Comparison of ENCODE assay signal across 12 cellular contexts in genomic region chrX:47648376-47648775, GRCh38. TPM values are rescaled to one million over a fixed set of nuclear protein-coding genes. Genes with fewer than 3 reads are reported as not detected.
A peak's percentile ranks its signal among the peaks of the same experiment; 100 is the strongest.
DNase-seq lines count a peak whose midpoint lies in the region; ATAC-seq, FAIRE-seq and TF ChIP-seq lines count a peak whose summit lies in the region.
"Had no signal": no experiment of that assay in that cellular context is flagged by ENCODE, and none has a peak within 500 bp of the region (broad histone marks: within the 10 kb centered on the region; RNA-seq: fewer than 3 reads in every experiment).

No MANE protein-coding gene starts in this region.

- H3K27ac Mint-ChIP-seq in activated T-cell treated with anti-CD3 and anti-CD28 coated beads, Interleukin-2, amount 50 U/mL, for 24 hours: peak overlapping the region; percentile 63
- H3K27ac Mint-ChIP-seq in effector memory CD8-positive, alpha-beta T cell: peak overlapping the region in 1 of 2 donors; percentile 78

- no peak for TF ChIP-seq CTCF in SU-DHL-6 (IDR thresholded peaks at IDR 0.05; ENCODE audit: insufficient read depth, low read length, poor library complexity, severe bottlenecking)
- no peak for TF ChIP-seq CTCF in smooth muscle cell (IDR thresholded peaks at IDR 0.05; ENCODE audit: borderline replicate concordance, insufficient read depth, poor library complexity, severe bottlenecking)
- no peak for TF ChIP-seq CTCF in prostate gland (IDR thresholded peaks at IDR 0.05)

- TF ChIP-seq POLR2A in prostate gland (IDR thresholded peaks at IDR 0.05): no peak

- H3K9me3 ChIP-seq in SU-DHL-6 (ENCODE audit: insufficient read depth, low read length) (no peaks in the 10 kb centered on the region), smooth muscle cell (replicated peaks; ENCODE audit: low read depth) (no peaks in the 10 kb centered on the region), prostate gland (no peaks in the 10 kb centered on the region), small intestine (ENCODE audit: control insufficient read depth, low read depth) (no peaks in the 10 kb centered on the region)
- H3K9me3 ChIP-seq in effector memory CD4-positive, alpha-beta T cell (ENCODE audit: control insufficient read depth, low read length): no peaks in the 10 kb centered on the region
- H3K9me3 ChIP-seq: breast epithelium, SJCRH30 had no signal

- H3K27me3 Mint-ChIP-seq in activated T-cell treated with anti-CD3 and anti-CD28 coated beads, Interleukin-2, amount 50 U/mL, for 24 hours: peaks cover 37% of the 10 kb centered on the region
- H3K27me3 Mint-ChIP-seq in effector memory CD8-positive, alpha-beta T cell: no peaks in the 10 kb centered on the region

- 91% methylated on average over 2 of the region's 2 CpGs for WGBS in smooth muscle cell (ENCODE audit: low lambda C conversion rate)
- WGBS in prostate gland: 77% methylated on average over 2 of the region's 2 CpGs
- 79 to 84% (median 80%) methylated on average over 2 of the region's 2 CpGs for WGBS in small intestine, 3 donors

- H3K27me3 ChIP-seq in SU-DHL-6 (ENCODE audit: low read length) (no peaks in the 10 kb centered on the region), smooth muscle cell (ENCODE audit: low read depth) (no peaks in the 10 kb centered on the region), prostate gland (replicated peaks; ENCODE audit: insufficient read depth) (no peaks in the 10 kb centered on the region), small intestine (ENCODE audit: control insufficient read depth in 2 of 2, insufficient read depth in 2 of 2, low read length in 2 of 2) (no peaks in the 10 kb centered on the region)
- no peaks in the 10 kb centered on the region for H3K27me3 ChIP-seq in effector memory CD4-positive, alpha-beta T cell (replicated peaks; ENCODE audit: control insufficient read depth, insufficient read depth, low read length, poor library complexity, severe bottlenecking)
- H3K27me3 ChIP-seq: SJCRH30 had no signal

- H3K9me3 Mint-ChIP-seq in activated T-cell treated with anti-CD3 and anti-CD28 coated beads, Interleukin-2, amount 50 U/mL, for 24 hours: no peaks in the 10 kb centered on the region
- H3K9me3 Mint-ChIP-seq in effector memory CD8-positive, alpha-beta T cell: no peaks in the 10 kb centered on the region
- H3K9me3 Mint-ChIP-seq: immature natural killer cell had no signal

- peak overlapping the region; percentile 85 for H3K4me3 Mint-ChIP-seq in activated T-cell treated with anti-CD3 and anti-CD28 coated beads, Interleukin-2, amount 50 U/mL, for 24 hours
- H3K4me3 Mint-ChIP-seq in effector memory CD8-positive, alpha-beta T cell: peak overlapping the region; percentile 92 to 94

- H3K4me1 Mint-ChIP-seq in activated T-cell treated with anti-CD3 and anti-CD28 coated beads, Interleukin-2, amount 50 U/mL, for 24 hours (ENCODE audit: low read depth): peaks cover 51% of the 10 kb centered on the region
- H3K4me1 Mint-ChIP-seq in effector memory CD8-positive, alpha-beta T cell (ENCODE audit: low read depth in 2 of 2): peaks cover 39 to 42% of the 10 kb centered on the region in 2 donors

- H3F3A ChIP-seq in SU-DHL-6 (ENCODE audit: insufficient read depth) (peaks cover 6% of the 10 kb centered on the region; the same call in 1 of the 2 replicates), smooth muscle cell (ENCODE audit: low read depth) (no peaks in the 10 kb centered on the region)

- peaks cover 22% of the 10 kb centered on the region; the same call in 1 of the 2 replicates for H3K79me2 ChIP-seq in SU-DHL-6 (ENCODE audit: insufficient read depth, low read length)
- peaks cover 15% of the 10 kb centered on the region for H3K79me2 ChIP-seq in smooth muscle cell (ENCODE audit: low read depth)

- no peaks in the 10 kb centered on the region for H3K36me3 ChIP-seq in SU-DHL-6 (ENCODE audit: low read length)
- H3K36me3 ChIP-seq in smooth muscle cell (ENCODE audit: low read depth): no peaks in the 10 kb centered on the region
- H3K36me3 ChIP-seq in effector memory CD4-positive, alpha-beta T cell (ENCODE audit: control insufficient read depth, insufficient read depth, low read length): no peaks in the 10 kb centered on the region
- H3K36me3 ChIP-seq in prostate gland: no peaks in the 10 kb centered on the region
- H3K36me3 ChIP-seq in small intestine (ENCODE audit: control insufficient read depth in 2 of 2, insufficient read depth in 2 of 2, low read length in 2 of 2): no peaks in the 10 kb centered on the region
- H3K36me3 ChIP-seq: breast epithelium, SJCRH30 had no signal

- no peak for ATAC-seq in effector memory CD8-positive, alpha-beta T cell (replicated peaks)

- H2AFZ ChIP-seq in SU-DHL-6 (ENCODE audit: low read depth, low read length, severe bottlenecking): no peak overlapping the region
- no peak overlapping the region for H2AFZ ChIP-seq in smooth muscle cell (ENCODE audit: low read depth)

- H3K4me1 ChIP-seq in smooth muscle cell (ENCODE audit: low read depth): no peaks in the 10 kb centered on the region
- peaks cover 13% of the 10 kb centered on the region for H3K4me1 ChIP-seq in effector memory CD4-positive, alpha-beta T cell (ENCODE audit: control insufficient read depth, insufficient read depth, low read length, poor library complexity, severe bottlenecking)
- no peaks in the 10 kb centered on the region for H3K4me1 ChIP-seq in prostate gland (replicated peaks)
- H3K4me1 ChIP-seq in small intestine (ENCODE audit: control insufficient read depth in 2 of 2, insufficient read depth in 1 of 2, low read depth in 1 of 2, low read length in 1 of 2): no peaks in the 10 kb centered on the region
- H3K4me1 ChIP-seq: breast epithelium, SJCRH30 had no signal

- H3K36me3 Mint-ChIP-seq in activated T-cell treated with anti-CD3 and anti-CD28 coated beads, Interleukin-2, amount 50 U/mL, for 24 hours (ENCODE audit: low read depth): peaks cover 74% of the 10 kb centered on the region
- peaks cover 15% of the 10 kb centered on the region for H3K36me3 Mint-ChIP-seq in effector memory CD8-positive, alpha-beta T cell (ENCODE audit: insufficient read depth)

- DNase-seq in activated T-cell treated with anti-CD3 and anti-CD28 coated beads, Interleukin-2, amount 50 U/mL, for 24 hours: no peak
- DNase-seq in activated T-cell treated with anti-CD3 and anti-CD28 coated beads, Interleukin-2, amount 50 U/mL, for 48 hours: no peak
- DNase-seq in effector memory CD8-positive, alpha-beta T cell: no peak
- DNase-seq in smooth muscle cell (lab: John Stamatoyannopoulos, UW; ENCODE audit: unreplicated experiment) (no peak), prostate gland (ENCODE audit: low spot score) (no peak), small intestine (no peak)
- no peak for DNase-seq in effector memory CD4-positive, alpha-beta T cell
- DNase-seq: immature natural killer cell, NCI-H524, SJCRH30 had no signal

- no peaks in the 10 kb centered on the region for H3K9me2 ChIP-seq in SU-DHL-6 (replicated peaks; ENCODE audit: insufficient read depth, low read length)

- no peaks in the 10 kb centered on the region for H4K20me1 ChIP-seq in SU-DHL-6 (ENCODE audit: low read depth, low read length)
- H4K20me1 ChIP-seq in smooth muscle cell (ENCODE audit: low read depth): peaks cover 17% of the 10 kb centered on the region

- no peak overlapping the region for H3K9ac ChIP-seq in SU-DHL-6 (ENCODE audit: low read length)
- no peak overlapping the region for H3K9ac ChIP-seq in smooth muscle cell (ENCODE audit: low read depth)

- H3K4me3 ChIP-seq in SU-DHL-6 (ENCODE audit: insufficient read depth, low read length, poor library complexity, severe bottlenecking) (no peak overlapping the region), smooth muscle cell (peak overlapping the region; percentile 6), prostate gland (no peak overlapping the region), small intestine (ENCODE audit: low read depth in 1 of 2, low read length in 2 of 2) (no peak overlapping the region)
- no peak overlapping the region for H3K4me3 ChIP-seq in effector memory CD4-positive, alpha-beta T cell (ENCODE audit: insufficient read depth, low read depth, low read length, poor library complexity, severe bottlenecking)

- no peak overlapping the region for H3K27ac ChIP-seq in SU-DHL-6 (ENCODE audit: low read depth, low read length)
- no peak overlapping the region for H3K27ac ChIP-seq in smooth muscle cell (ENCODE audit: low read depth)
- H3K27ac ChIP-seq in effector memory CD4-positive, alpha-beta T cell (ENCODE audit: insufficient read depth, low read length, poor library complexity, severe bottlenecking): no peak overlapping the region
- H3K27ac ChIP-seq in prostate gland: no peak overlapping the region
- H3K27ac ChIP-seq in small intestine (ENCODE audit: low read depth in 1 of 2, low read length in 1 of 2): no peak overlapping the region
- H3K27ac ChIP-seq: breast epithelium, SJCRH30 had no signal

- no peak for FAIRE-seq in small intestine (lab: Jason Lieb, UNC)

- intact Hi-C loops in prostate gland (cut with DNase I): no loop called here

- H3K4me2 ChIP-seq in SU-DHL-6 (ENCODE audit: low read depth, low read length, poor library complexity, severe bottlenecking) (peak overlapping the region; percentile 72), smooth muscle cell (peak overlapping the region; percentile 83)

RNA-seq across cellular contexts. Expression of gene ELK1, which starts 2.0 kb away (rescaled TPM):
- 20.9 and 21.1 TPM in 2 replicates for total RNA-seq in smooth muscle cell
- 29.3 and 33.2 TPM in 2 replicates for polyA plus RNA-seq in smooth muscle cell
- total RNA-seq in prostate gland: 100 to 1,000 TPM in 1 of 2 donors, 10 to 100 TPM in 1; 28.6 to 105 TPM
- 10 to 100 TPM in 2 of 3 donors, 1 to 10 TPM in 1; 8.7 to 20.7 (median 11.6) TPM for polyA plus RNA-seq in small intestine

RNA-seq across cellular contexts. Expression of gene UXT, which starts 10.6 kb away (rescaled TPM):
- total RNA-seq in smooth muscle cell: 166 and 230 TPM in 2 replicates
- 198 and 204 TPM in 2 replicates for polyA plus RNA-seq in smooth muscle cell
- total RNA-seq in prostate gland: 100 to 1,000 TPM in 1 of 2 donors, 10 to 100 TPM in 1; 75.5 to 173 TPM
- 100 to 1,000 TPM; 131 to 221 (median 167) TPM for polyA plus RNA-seq in small intestine

RNA-seq across cellular contexts. Expression of gene CFP, which starts 18.6 kb away (rescaled TPM):
- total RNA-seq in smooth muscle cell (0.36 and 0.58 TPM in 2 replicates), prostate gland (1 to 10 TPM in 1 of 2 donors, under 1 TPM in 1; 0.09 to 2.9 TPM)
- polyA plus RNA-seq in smooth muscle cell (1.3 and 1.7 TPM in 2 replicates), small intestine (1 to 10 TPM in 2 of 3 donors, under 1 TPM in 1; 0.45 to 5.5 (median 4.1) TPM)

RNA-seq across cellular contexts. Expression of gene SYN1, which starts 28.7 kb away (rescaled TPM):
- total RNA-seq in smooth muscle cell (0.22 and 5.1 TPM in 2 replicates), prostate gland (1 to 10 TPM in 1 of 2 donors, under 1 TPM in 1; 0.14 to 4.1 TPM)
- polyA plus RNA-seq in smooth muscle cell (9.1 and 13.3 TPM in 2 replicates), small intestine (1 to 10 TPM in 1 of 3 donors, under 1 TPM in 1, not detected in 1; 0.27 to 3.0 TPM)
- total RNA-seq: breast epithelium had no signal
